ENCODE assay signal across 22 cellular contexts in the genomic region with DNA sequence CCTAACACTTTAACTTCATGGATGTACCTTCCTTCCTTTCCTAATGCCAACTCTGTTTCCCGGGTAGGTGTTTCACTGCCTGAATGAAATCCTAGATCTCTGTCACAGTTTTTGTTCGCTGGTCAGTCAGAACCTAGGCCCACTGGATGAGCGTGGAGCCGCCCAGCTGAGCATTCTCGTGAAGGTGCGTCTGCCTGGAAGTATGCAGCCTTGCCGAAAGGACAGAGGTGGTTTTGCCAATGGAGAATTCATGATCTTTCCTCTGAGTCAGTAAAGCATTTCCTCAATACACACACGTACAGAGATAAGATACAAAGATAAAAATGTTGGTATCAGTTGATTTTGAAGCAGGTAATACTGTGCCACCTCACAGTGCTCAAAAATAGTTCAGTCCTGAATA.
"Had no signal": no experiment of that assay in that cellular context is flagged by ENCODE, and none has a peak within 500 bp of the region (broad histone marks: within the 10 kb centered on the region; RNA-seq: fewer than 3 reads in every experiment).

No MANE protein-coding gene starts in this region.

- H3K4me1 Mint-ChIP-seq: activated B cell treated with CpG ODN at 0.5 μM for 24 hours; memory B cell; stimulated activated memory B cell treated with anti-CD40 and anti-IgM and Interleukin-4, amounts not matched to agents 10 μg/mL and 1 μg/mL and 100 μg/mL, for 72 hours had no signal

- H3K27ac ChIP-seq: heart right ventricle, thoracic aorta, upper lobe of left lung had no signal

- H3K9me3 ChIP-seq: heart right ventricle, thoracic aorta, upper lobe of left lung had no signal

- H3K4me3 ChIP-seq: heart right ventricle, thoracic aorta, upper lobe of left lung had no signal

- H3K27me3 ChIP-seq: heart right ventricle, upper lobe of left lung had no signal

- H3K27me3 Mint-ChIP-seq: activated B cell treated with CpG ODN at 0.5 μM for 24 hours; memory B cell; stimulated activated memory B cell treated with anti-CD40 and anti-IgM and Interleukin-4, amounts not matched to agents 10 μg/mL and 1 μg/mL and 100 μg/mL, for 72 hours; T-cell had no signal

- H3K27ac Mint-ChIP-seq: activated B cell treated with CpG ODN at 0.5 μM for 24 hours; stimulated activated memory B cell treated with anti-CD40 and anti-IgM and Interleukin-4, amounts not matched to agents 10 μg/mL and 1 μg/mL and 100 μg/mL, for 72 hours had no signal

- H3K9me3 Mint-ChIP-seq: activated B cell treated with CpG ODN at 0.5 μM for 24 hours; activated T-cell treated with anti-CD3 and anti-CD28 coated beads, Interleukin-2, amount 50 U/mL, for 4 hours; memory B cell; stimulated activated memory B cell treated with anti-CD40 and anti-IgM and Interleukin-4, amounts not matched to agents 10 μg/mL and 1 μg/mL and 100 μg/mL, for 72 hours; T-cell had no signal

- H3K4me3 Mint-ChIP-seq: activated B cell treated with CpG ODN at 0.5 μM for 24 hours; activated T-cell treated with anti-CD3 and anti-CD28 coated beads, Interleukin-2, amount 50 U/mL, for 4 hours; memory B cell; stimulated activated memory B cell treated with anti-CD40 and anti-IgM and Interleukin-4, amounts not matched to agents 10 μg/mL and 1 μg/mL and 100 μg/mL, for 72 hours; T-cell had no signal

- DNase-seq: activated B cell treated with CpG ODN at 0.5 μM for 24 hours; activated CD4-positive, alpha-beta T cell treated with anti-CD3 and anti-CD28 coated beads for 48 hours; activated naive CD4-positive, alpha-beta T cell treated with Interleukin-2 at 50 U/mL for 16 hours; activated T-cell treated with anti-CD3 and anti-CD28 coated beads, Interleukin-2, amount 50 U/mL, for 4 hours; cerebellar nuclear complex; cortex of kidney; effector CD4-positive, alpha-beta T cell; erythroblast; foreskin fibroblast; heart right ventricle; islet precursor cell; left cardiac atrium; nucleus accumbens; small intestine; stimulated activated CD4-positive, alpha-beta T cell treated with anti-CD3 and anti-CD28 coated beads, Interleukin-2, amount 100 ng/mL, for 24 hours; T-cell; T1000; upper lobe of left lung had no signal

- ATAC-seq: activated T-cell treated with anti-CD3 and anti-CD28 coated beads, Interleukin-2, amount 50 U/mL, for 4 hours; heart right ventricle; left cardiac atrium; sciatic nerve; stimulated activated memory B cell treated with anti-CD40 and anti-IgM and Interleukin-4, amounts not matched to agents 10 μg/mL and 1 μg/mL and 100 μg/mL, for 72 hours; T-cell had no signal

- H3K4me1 ChIP-seq: upper lobe of left lung had no signal
